ENCODE assay signal across 21 cellular contexts in the genomic region with DNA sequence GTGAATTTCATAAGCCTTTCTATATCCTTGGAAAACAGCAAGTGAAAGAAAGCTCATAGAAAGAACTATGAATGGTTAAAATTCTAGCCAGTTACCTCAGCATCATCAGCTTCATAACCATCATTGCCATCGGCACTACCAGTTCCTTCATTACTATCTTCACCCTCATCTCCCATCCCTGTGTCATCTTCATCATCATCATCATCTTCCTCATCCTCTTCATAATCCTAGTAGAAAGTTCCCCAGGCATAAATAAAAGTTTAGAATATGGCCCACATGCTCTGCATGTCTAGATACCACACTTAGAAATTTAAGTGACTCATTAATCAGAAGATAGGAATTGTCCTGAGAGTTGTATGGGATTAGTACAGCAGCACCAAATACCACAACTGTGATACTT. TPM values are rescaled to one million over a fixed set of nuclear protein-coding genes. Genes with fewer than 3 reads are reported as not detected.
A peak's percentile ranks its signal among the peaks of the same experiment; 100 is the strongest.
DNase-seq lines count a peak whose midpoint lies in the region; ATAC-seq, FAIRE-seq and TF ChIP-seq lines count a peak whose summit lies in the region.
"Had no signal": no experiment of that assay in that cellular context is flagged by ENCODE, and none has a peak within 500 bp of the region (broad histone marks: within the 10 kb centered on the region; RNA-seq: fewer than 3 reads in every experiment).

No MANE protein-coding gene starts in this region.

- no peak overlapping the region for H2AFZ ChIP-seq in mesenchymal stem cell (ENCODE audit: low read depth, low read length)
- no peak overlapping the region for H2AFZ ChIP-seq in GM23338

- POLR2A ChIA-PET in activated CD4-positive, alpha-beta T cell treated with anti-CD3 and anti-CD28 coated beads, Interleukin-2, amount 10 ng/mL, durations not matched to agents 7 days and 5 days (lab: Charles Lee): no interaction called here
- POLR2A ChIA-PET in HEK293 (lab: Yijun Ruan, JAX): no interaction called here
- POLR2A ChIA-PET in RWPE1 (lab: Yijun Ruan, JAX; ENCODE audit: low non-redundant PET): no interaction called here

- H3K4me1 ChIP-seq in HEK293 (ENCODE audit: control insufficient read depth, insufficient read depth, low read length): no peaks in the 10 kb centered on the region
- H3K4me1 ChIP-seq in mesenchymal stem cell (ENCODE audit: control insufficient read depth, insufficient read depth, low read depth, low read length): no peaks in the 10 kb centered on the region
- no peaks in the 10 kb centered on the region for H3K4me1 ChIP-seq in GM23338 (ENCODE audit: insufficient read depth)

- H3K9me3 Mint-ChIP-seq in activated CD4-positive, alpha-beta T cell treated with anti-CD3 and anti-CD28 coated beads, Interleukin-2, amount 10 ng/mL, durations not matched to agents 7 days and 5 days: no peaks in the 10 kb centered on the region
- H3K9me3 Mint-ChIP-seq in GM23338: no peaks in the 10 kb centered on the region

- peak overlapping the region; percentile 43 for H3K27ac Mint-ChIP-seq in activated CD4-positive, alpha-beta T cell treated with anti-CD3 and anti-CD28 coated beads, Interleukin-2, amount 10 ng/mL, durations not matched to agents 7 days and 5 days
- H3K27ac Mint-ChIP-seq in GM23338: no peak overlapping the region

- H3K9ac ChIP-seq in mesenchymal stem cell (ENCODE audit: low read length): peak overlapping the region; percentile 57

- ATAC-seq in GM23338 (no peak), HG02973 (IDR thresholded peaks at IDR 0.05; ENCODE audit: unreplicated experiment) (no peak)

- no peak overlapping the region for H3K27ac ChIP-seq in HEK293 (ENCODE audit: extremely low read depth, low read depth, low read length)
- no peak overlapping the region for H3K27ac ChIP-seq in mesenchymal stem cell (ENCODE audit: low read length, poor library complexity, severe bottlenecking)
- no peak overlapping the region for H3K27ac ChIP-seq in GM23338 (ENCODE audit: low read depth)
- H3K27ac ChIP-seq in RWPE1: no peak overlapping the region

- H2BK12ac ChIP-seq in mesenchymal stem cell (ENCODE audit: low read length in 2 of 2): no peak overlapping the region

- H2BK5ac ChIP-seq in mesenchymal stem cell (ENCODE audit: low read depth, low read length, poor library complexity, severe bottlenecking): no peak overlapping the region

- peaks cover 7% of the 10 kb centered on the region for H3K79me1 ChIP-seq in mesenchymal stem cell (replicated peaks; ENCODE audit: low read length, poor library complexity, severe bottlenecking)

- H3K14ac ChIP-seq in mesenchymal stem cell (ENCODE audit: low read length in 2 of 2): no peak overlapping the region

- CTCF ChIA-PET in activated CD4-positive, alpha-beta T cell treated with anti-CD3 and anti-CD28 coated beads, Interleukin-2, amount 10 ng/mL, durations not matched to agents 7 days and 5 days (lab: Charles Lee): interaction anchor here (0.6 to 3.0 kb wide), 5 partner anchors 9 to 49 kb away, joined by 3 to 11 read pairs (median 8); a partner anchor contains a TSS
- CTCF ChIA-PET in HEK293 (lab: Yijun Ruan, JAX) (interaction anchor here (0.6 to 1.8 kb wide), 6 partner anchors 9 to 512 kb away, joined by 3 to 6 read pairs (median 3); a partner anchor contains a TSS), RWPE1 (lab: Yijun Ruan, JAX) (interaction anchor here (0.6 kb wide), 3 partner anchors 27 to 1021 kb away, joined by 3 read pairs; no protein-coding TSS in a partner anchor)

- TF ChIP-seq CTCF in D721Med (IDR thresholded peaks at IDR 0.05; ENCODE audit: insufficient read depth, missing control alignments) (no peak), HEK293 (tag by site-specific recombination; IDR thresholded peaks at IDR 0.05) (no peak), GM23338 (conservative IDR thresholded peaks at IDR 0.05; ENCODE audit: low read depth in 2 of 2) (no peak), RWPE1 (conservative IDR thresholded peaks at IDR 0.05; ENCODE audit: low read depth) (no peak)

- no peaks in the 10 kb centered on the region for H3K9me3 ChIP-seq in HEK293 (ENCODE audit: control insufficient read depth, insufficient read depth, low read depth, low read length)
- no peaks in the 10 kb centered on the region for H3K9me3 ChIP-seq in mesenchymal stem cell (ENCODE audit: control insufficient read depth, low read length)

- no peak overlapping the region for H2BK15ac ChIP-seq in mesenchymal stem cell (ENCODE audit: low read depth, poor library complexity, severe bottlenecking)

- no peak overlapping the region for H3K23ac ChIP-seq in mesenchymal stem cell (ENCODE audit: low read length in 2 of 2)

- 98% methylated on average over 1 of the region's 1 CpG for WGBS in mesenchymal stem cell

- no peak overlapping the region for H3K4ac ChIP-seq in mesenchymal stem cell (ENCODE audit: low read depth in 1 of 2, low read length in 2 of 2)

- H2BK120ac ChIP-seq in mesenchymal stem cell (ENCODE audit: low read depth, low read length): no peak overlapping the region

- H3K27me3 ChIP-seq in mesenchymal stem cell (ENCODE audit: control insufficient read depth in 1 of 2, insufficient read depth in 1 of 2, low read length in 2 of 2) (no peaks in the 10 kb centered on the region), GM23338 (ENCODE audit: insufficient read depth) (no peaks in the 10 kb centered on the region)

- H2AK5ac ChIP-seq in mesenchymal stem cell (ENCODE audit: low read length, severe bottlenecking): no peak overlapping the region

- H4K20me1 ChIP-seq in GM23338 (replicated peaks; ENCODE audit: insufficient read depth): no peaks in the 10 kb centered on the region; the same call in none of the 2 replicates

- no peak overlapping the region for H4K91ac ChIP-seq in mesenchymal stem cell (ENCODE audit: low read length)

- peaks cover 61% of the 10 kb centered on the region for H3K36me3 Mint-ChIP-seq in activated CD4-positive, alpha-beta T cell treated with anti-CD3 and anti-CD28 coated beads, Interleukin-2, amount 10 ng/mL, durations not matched to agents 7 days and 5 days (ENCODE audit: low read depth)
- H3K36me3 Mint-ChIP-seq in GM23338 (ENCODE audit: low read depth): peaks cover 77% of the 10 kb centered on the region

- H4K8ac ChIP-seq in mesenchymal stem cell (ENCODE audit: low read length): no peak overlapping the region

- H3K4me2 ChIP-seq in mesenchymal stem cell (ENCODE audit: low read length, poor library complexity, severe bottlenecking) (no peak overlapping the region), GM23338 (no peak overlapping the region)

- no peak overlapping the region for H3K18ac ChIP-seq in mesenchymal stem cell (ENCODE audit: low read depth in 1 of 2, low read length in 2 of 2)

- H3K36me3 ChIP-seq in HEK293 (ENCODE audit: control insufficient read depth in 2 of 2, insufficient read depth in 1 of 2, low read length in 2 of 2): peaks cover 63 to 89% of the 10 kb centered on the region in 2 experiments
- H3K36me3 ChIP-seq in mesenchymal stem cell (ENCODE audit: control insufficient read depth in 1 of 2, insufficient read depth in 2 of 2, low read depth in 1 of 2, low read length in 2 of 2): peaks cover 6 to 92% of the 10 kb centered on the region in 2 experiments
- H3K36me3 ChIP-seq in GM23338 (ENCODE audit: insufficient read depth): peaks cover 65% of the 10 kb centered on the region

- no peaks in the 10 kb centered on the region for H3K79me2 ChIP-seq in GM23338 (replicated peaks; ENCODE audit: insufficient read depth)

- no peaks in the 10 kb centered on the region for H3F3A ChIP-seq in GM23338 (replicated peaks; ENCODE audit: low read depth)

- no peaks in the 10 kb centered on the region for H3K9me2 ChIP-seq in GM23338 (ENCODE audit: insufficient read depth)

- no peak for DNase-seq in activated CD4-positive, alpha-beta T cell treated with anti-CD3 and anti-CD28 coated beads, Interleukin-2, amount 10 ng/mL, durations not matched to agents 7 days and 5 days
- no peak for DNase-seq in activated CD4-positive, alpha-beta T cell treated with anti-CD3 and anti-CD28 coated beads for 1 hour
- DNase-seq in D721Med (ENCODE audit: insufficient read length, low spot score) (no peak), mesenchymal stem cell (no peak), GM23338 (ENCODE audit: low spot score) (no peak), RWPE1 (ENCODE audit: low spot score) (no peak)
- DNase-seq: C1 segment of cervical spinal cord, DMS79 treated with DMSO at 0.1 percent for 48 hours, GF-D8, GOT3, KBM-7, NCI-H1417, NCI-H187, NCI-H2107, NCI-H2227 treated with DMSO at 0.1 percent for 48 hours, NCI-H524, SHP77 treated with DMSO at 0.1 percent for 48 hours had no signal

- H3K27me3 Mint-ChIP-seq in activated CD4-positive, alpha-beta T cell treated with anti-CD3 and anti-CD28 coated beads, Interleukin-2, amount 10 ng/mL, durations not matched to agents 7 days and 5 days: no peaks in the 10 kb centered on the region
- no peaks in the 10 kb centered on the region for H3K27me3 Mint-ChIP-seq in GM23338 (ENCODE audit: insufficient read depth, low read depth, poor library complexity)

- no peak overlapping the region for H3K4me3 ChIP-seq in HEK293 (ENCODE audit: low read depth, low read length)
- no peak overlapping the region for H3K4me3 ChIP-seq in mesenchymal stem cell (ENCODE audit: insufficient read depth in 1 of 2, low read depth in 1 of 2, low read length in 2 of 2)
- no peak overlapping the region for H3K4me3 ChIP-seq in GM23338

- peaks cover 33% of the 10 kb centered on the region for H3K4me1 Mint-ChIP-seq in activated CD4-positive, alpha-beta T cell treated with anti-CD3 and anti-CD28 coated beads, Interleukin-2, amount 10 ng/mL, durations not matched to agents 7 days and 5 days
- no peaks in the 10 kb centered on the region for H3K4me1 Mint-ChIP-seq in GM23338

- no peak overlapping the region for H3K4me3 Mint-ChIP-seq in activated CD4-positive, alpha-beta T cell treated with anti-CD3 and anti-CD28 coated beads, Interleukin-2, amount 10 ng/mL, durations not matched to agents 7 days and 5 days
- no peak overlapping the region for H3K4me3 Mint-ChIP-seq in GM23338

- FAIRE-seq in D721Med (lab: Jason Lieb, UNC): peak; percentile 84
- FAIRE-seq: GM19239, HepG2 had no signal

RNA-seq across cellular contexts. Expression of a gene that starts 29.9 kb away (rescaled TPM):
- total RNA-seq in activated CD4-positive, alpha-beta T cell treated with anti-CD3 and anti-CD28 coated beads, Interleukin-2, amount 10 ng/mL, durations not matched to agents 7 days and 5 days: under 1 TPM; 0.69 to 0.92 TPM
- not detected for polyA plus RNA-seq in mesenchymal stem cell (2013, experiment 1 of 2)
- not detected for polyA plus RNA-seq in mesenchymal stem cell (2013, experiment 2 of 2)
- total RNA-seq in GM23338 (2014; rRNA removed; shearing (Covaris generic)): 0.07 TPM in 1 of 2 replicates, not detected in the other
- polyA plus RNA-seq in GM23338 (2016; fragmentation: Nextera tagmentation; extraction: Ambion mirVana): 0.11 and 0.12 TPM in 2 replicates

RNA-seq across cellular contexts. Expression of a gene that starts 49.0 kb away (rescaled TPM):
- total RNA-seq in activated CD4-positive, alpha-beta T cell treated with anti-CD3 and anti-CD28 coated beads, Interleukin-2, amount 10 ng/mL, durations not matched to agents 7 days and 5 days: 100 to 1,000 TPM; 165 to 167 TPM
- polyA plus RNA-seq in mesenchymal stem cell (2013, experiment 1 of 2): 38.2 TPM
- 37.0 TPM for polyA plus RNA-seq in mesenchymal stem cell (2013, experiment 2 of 2)
- total RNA-seq in GM23338 (2014; rRNA removed; shearing (Covaris generic)): 75.8 and 108 TPM in 2 replicates
- polyA plus RNA-seq in GM23338 (2016; fragmentation: Nextera tagmentation; extraction: Ambion mirVana): 164 and 220 TPM in 2 replicates

RNA-seq across cellular contexts. Expression of a gene that starts 49.6 kb away (rescaled TPM):
- 10 to 100 TPM; 12.4 to 13.3 TPM for total RNA-seq in activated CD4-positive, alpha-beta T cell treated with anti-CD3 and anti-CD28 coated beads, Interleukin-2, amount 10 ng/mL, durations not matched to agents 7 days and 5 days
- polyA plus RNA-seq in mesenchymal stem cell (2013, experiment 1 of 2): 10.7 TPM
- 11.2 TPM for polyA plus RNA-seq in mesenchymal stem cell (2013, experiment 2 of 2)
- 8.6 and 17.3 TPM in 2 replicates for total RNA-seq in GM23338 (2014; rRNA removed; shearing (Covaris generic))
- polyA plus RNA-seq in GM23338 (2016; fragmentation: Nextera tagmentation; extraction: Ambion mirVana): 14.7 and 18.9 TPM in 2 replicates
